In genomic region chr17:37643118-37643766, GRCh38 we compare ENCODE assay signal across 1 cellular context.
TF ChIP-seq lines count a peak whose summit lies in the region.

Gene DDX52, minus strand, starts transcription at chr17:37643446. Its CDS starts 26 bp downstream, at chr17:37643420.

TF ChIP-seq in HepG2, 621 proteins besides CTCF, POLR2A, EP300 and RAD21 (continued from another document and continues in another):
- TF ChIP-seq ZNF609 (CRISPR knock-in tag; IDR thresholded peaks at IDR 0.05; ENCODE audit: borderline replicate concordance): no peak
- TF ChIP-seq RORA (CRISPR knock-in tag; IDR thresholded peaks at IDR 0.05): no peak
- no peak for TF ChIP-seq ZNF414 (CRISPR knock-in tag; IDR thresholded peaks at IDR 0.05)
- no peak for TF ChIP-seq ZBTB21 (CRISPR knock-in tag; IDR thresholded peaks at IDR 0.05)
- TF ChIP-seq SP5 (CRISPR knock-in tag; IDR thresholded peaks at IDR 0.05; ENCODE audit: borderline replicate concordance, low read depth): no peak
- TF ChIP-seq ZNF570 (CRISPR knock-in tag; IDR thresholded peaks at IDR 0.05; ENCODE audit: borderline replicate concordance): no peak
- no peak for TF ChIP-seq LCORL (IDR thresholded peaks at IDR 0.05)
- no peak for TF ChIP-seq LCORL (CRISPR knock-in tag; IDR thresholded peaks at IDR 0.05)
- no peak for TF ChIP-seq ATRX (CRISPR knock-in tag; IDR thresholded peaks at IDR 0.05; ENCODE audit: borderline replicate concordance)
- TF ChIP-seq GFI1 (CRISPR knock-in tag; IDR thresholded peaks at IDR 0.05; ENCODE audit: borderline replicate concordance): no peak
- no peak for TF ChIP-seq HHEX (CRISPR knock-in tag; IDR thresholded peaks at IDR 0.05)
- TF ChIP-seq ZNF619 (CRISPR knock-in tag; IDR thresholded peaks at IDR 0.05): no peak
- TF ChIP-seq ZNF350 (CRISPR knock-in tag; IDR thresholded peaks at IDR 0.05; ENCODE audit: borderline replicate concordance, low read depth): peak; percentile 41; the same call in 1 of the 2 replicates
- no peak for TF ChIP-seq ZNF616 (CRISPR knock-in tag; IDR thresholded peaks at IDR 0.05; ENCODE audit: low read depth)
- no peak for TF ChIP-seq JDP2 (CRISPR knock-in tag; IDR thresholded peaks at IDR 0.05; ENCODE audit: borderline replicate concordance)
- no peak for TF ChIP-seq RELA (CRISPR knock-in tag; IDR thresholded peaks at IDR 0.05)
- no peak for TF ChIP-seq FOXK1 (CRISPR knock-in tag; IDR thresholded peaks at IDR 0.05; ENCODE audit: borderline replicate concordance, low read depth)
- 0 out of 2 replicates have a peak, but pooled peaks have one; percentile 14 for TF ChIP-seq HMG20A (CRISPR knock-in tag; IDR thresholded peaks at IDR 0.05; ENCODE audit: borderline replicate concordance)
- peak; percentile 54 for TF ChIP-seq ZNF883 (CRISPR knock-in tag; IDR thresholded peaks at IDR 0.05; ENCODE audit: not compliant biosample characterization)
- peak; percentile 42; the same call in 1 of the 2 replicates for TF ChIP-seq ZBTB10 (CRISPR knock-in tag; IDR thresholded peaks at IDR 0.05; ENCODE audit: borderline replicate concordance)
- TF ChIP-seq, protein P1, sequence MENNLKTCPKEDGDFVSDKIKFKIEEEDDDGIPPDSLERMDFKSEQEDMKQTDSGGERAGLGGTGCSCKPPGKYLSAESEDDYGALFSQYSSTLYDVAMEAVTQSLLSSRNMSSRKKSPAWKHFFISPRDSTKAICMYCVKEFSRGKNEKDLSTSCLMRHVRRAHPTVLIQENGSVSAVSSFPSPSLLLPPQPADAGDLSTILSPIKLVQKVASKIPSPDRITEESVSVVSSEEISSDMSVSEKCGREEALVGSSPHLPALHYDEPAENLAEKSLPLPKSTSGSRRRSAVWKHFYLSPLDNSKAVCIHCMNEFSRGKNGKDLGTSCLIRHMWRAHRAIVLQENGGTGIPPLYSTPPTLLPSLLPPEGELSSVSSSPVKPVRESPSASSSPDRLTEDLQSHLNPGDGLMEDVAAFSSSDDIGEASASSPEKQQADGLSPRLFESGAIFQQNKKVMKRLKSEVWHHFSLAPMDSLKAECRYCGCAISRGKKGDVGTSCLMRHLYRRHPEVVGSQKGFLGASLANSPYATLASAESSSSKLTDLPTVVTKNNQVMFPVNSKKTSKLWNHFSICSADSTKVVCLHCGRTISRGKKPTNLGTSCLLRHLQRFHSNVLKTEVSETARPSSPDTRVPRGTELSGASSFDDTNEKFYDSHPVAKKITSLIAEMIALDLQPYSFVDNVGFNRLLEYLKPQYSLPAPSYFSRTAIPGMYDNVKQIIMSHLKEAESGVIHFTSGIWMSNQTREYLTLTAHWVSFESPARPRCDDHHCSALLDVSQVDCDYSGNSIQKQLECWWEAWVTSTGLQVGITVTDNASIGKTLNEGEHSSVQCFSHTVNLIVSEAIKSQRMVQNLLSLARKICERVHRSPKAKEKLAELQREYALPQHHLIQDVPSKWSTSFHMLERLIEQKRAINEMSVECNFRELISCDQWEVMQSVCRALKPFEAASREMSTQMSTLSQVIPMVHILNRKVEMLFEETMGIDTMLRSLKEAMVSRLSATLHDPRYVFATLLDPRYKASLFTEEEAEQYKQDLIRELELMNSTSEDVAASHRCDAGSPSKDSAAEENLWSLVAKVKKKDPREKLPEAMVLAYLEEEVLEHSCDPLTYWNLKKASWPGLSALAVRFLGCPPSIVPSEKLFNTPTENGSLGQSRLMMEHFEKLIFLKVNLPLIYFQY (CRISPR knock-in tag; IDR thresholded peaks at IDR 0.05; ENCODE audit: borderline replicate concordance): 0 out of 2 replicates have a peak, but pooled peaks have one; percentile 24
- 0 out of 2 replicates have a peak, but pooled peaks have one; percentile 25 for TF ChIP-seq ELF3 (CRISPR knock-in tag; IDR thresholded peaks at IDR 0.05)
- no peak for TF ChIP-seq ZNF326 (CRISPR knock-in tag; IDR thresholded peaks at IDR 0.05; ENCODE audit: borderline replicate concordance)
- TF ChIP-seq SNAPC4 (CRISPR knock-in tag; IDR thresholded peaks at IDR 0.05): no peak
- no peak for TF ChIP-seq MEIS2 (CRISPR knock-in tag; IDR thresholded peaks at IDR 0.05)
- no peak for TF ChIP-seq PLSCR1 (CRISPR knock-in tag; IDR thresholded peaks at IDR 0.05; ENCODE audit: borderline replicate concordance)
- peak; percentile 25 to 70; a peak in 3 of 4 replicates for TF ChIP-seq HMGXB4 (CRISPR knock-in tag; IDR thresholded peaks at IDR 0.05; ENCODE audit: borderline replicate concordance in 1 of 2, low read depth in 1 of 2)
- peak; percentile 77 for TF ChIP-seq KMT2A (CRISPR knock-in tag; IDR thresholded peaks at IDR 0.05)
- no peak for TF ChIP-seq NR2F2 (IDR thresholded peaks at IDR 0.05; ENCODE audit: borderline replicate concordance, low read depth)
- TF ChIP-seq CC2D1A (CRISPR knock-in tag; IDR thresholded peaks at IDR 0.05): 0 out of 2 replicates have a peak, but pooled peaks have one; percentile 25
- no peak for TF ChIP-seq ZNF33A (CRISPR knock-in tag; IDR thresholded peaks at IDR 0.05; ENCODE audit: borderline replicate concordance)
- no peak for TF ChIP-seq SNAPC2 (CRISPR knock-in tag; IDR thresholded peaks at IDR 0.05)
- no peak for TF ChIP-seq ZNF335 (CRISPR knock-in tag; IDR thresholded peaks at IDR 0.05)
- no peak for TF ChIP-seq FOSL2 (CRISPR knock-in tag; IDR thresholded peaks at IDR 0.05)
- no peak for TF ChIP-seq ZKSCAN8 (CRISPR knock-in tag; IDR thresholded peaks at IDR 0.05; ENCODE audit: borderline replicate concordance)
- TF ChIP-seq ZNF10 (CRISPR knock-in tag; IDR thresholded peaks at IDR 0.05; ENCODE audit: borderline replicate concordance, low read depth): no peak
- TF ChIP-seq ZFP82 (CRISPR knock-in tag; IDR thresholded peaks at IDR 0.05; ENCODE audit: borderline replicate concordance): no peak
- peak; percentile 78 for TF ChIP-seq ZNF232 (CRISPR knock-in tag; IDR thresholded peaks at IDR 0.05; ENCODE audit: borderline replicate concordance)
- TF ChIP-seq, protein P2, sequence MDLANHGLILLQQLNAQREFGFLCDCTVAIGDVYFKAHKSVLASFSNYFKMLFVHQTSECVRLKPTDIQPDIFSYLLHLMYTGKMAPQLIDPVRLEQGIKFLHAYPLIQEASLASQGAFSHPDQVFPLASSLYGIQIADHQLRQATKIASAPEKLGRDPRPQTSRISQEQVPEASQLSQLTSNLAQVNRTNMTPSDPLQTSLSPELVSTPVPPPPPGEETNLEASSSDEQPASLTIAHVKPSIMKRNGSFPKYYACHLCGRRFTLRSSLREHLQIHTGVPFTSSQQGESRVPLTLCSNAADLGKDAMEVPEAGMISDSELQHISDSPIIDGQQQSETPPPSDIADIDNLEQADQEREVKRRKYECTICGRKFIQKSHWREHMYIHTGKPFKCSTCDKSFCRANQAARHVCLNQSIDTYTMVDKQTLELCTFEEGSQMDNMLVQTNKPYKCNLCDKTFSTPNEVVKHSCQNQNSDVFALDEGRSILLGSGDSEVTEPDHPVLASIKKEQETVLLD (CRISPR knock-in tag; IDR thresholded peaks at IDR 0.05; ENCODE audit: low read depth): no peak
- TF ChIP-seq CENPT (CRISPR knock-in tag; IDR thresholded peaks at IDR 0.05; ENCODE audit: low read depth): no peak
- TF ChIP-seq BORCS8-MEF2B (CRISPR knock-in tag; IDR thresholded peaks at IDR 0.05): no peak
